In the genomic region with DNA sequence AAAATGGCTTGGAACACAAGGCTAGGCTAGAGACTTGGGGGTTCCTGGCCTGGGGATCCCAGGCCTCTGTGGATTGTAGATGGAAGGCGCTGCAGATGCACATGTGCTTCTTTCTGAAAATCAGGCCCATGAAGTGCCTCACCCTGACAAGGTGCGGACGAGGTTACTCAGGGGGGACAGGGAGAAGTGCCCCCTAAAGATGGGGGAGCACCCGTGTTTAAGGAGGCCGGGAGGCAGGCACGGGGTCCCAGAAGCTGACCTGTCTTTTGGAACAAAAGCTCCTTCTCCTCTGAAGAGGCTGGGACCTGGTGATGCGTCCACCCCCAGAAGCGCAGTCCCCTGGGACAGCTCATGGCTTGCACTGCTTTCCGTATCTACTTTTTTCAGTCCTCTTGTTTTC, we compare ENCODE assay signal across 1 cellular context.
TF ChIP-seq lines count a peak whose summit lies in the region.

No MANE protein-coding gene starts in this region.

TF ChIP-seq in GM23338, 12 proteins besides CTCF, POLR2A, EP300 and RAD21:
- TF ChIP-seq, protein P1, sequence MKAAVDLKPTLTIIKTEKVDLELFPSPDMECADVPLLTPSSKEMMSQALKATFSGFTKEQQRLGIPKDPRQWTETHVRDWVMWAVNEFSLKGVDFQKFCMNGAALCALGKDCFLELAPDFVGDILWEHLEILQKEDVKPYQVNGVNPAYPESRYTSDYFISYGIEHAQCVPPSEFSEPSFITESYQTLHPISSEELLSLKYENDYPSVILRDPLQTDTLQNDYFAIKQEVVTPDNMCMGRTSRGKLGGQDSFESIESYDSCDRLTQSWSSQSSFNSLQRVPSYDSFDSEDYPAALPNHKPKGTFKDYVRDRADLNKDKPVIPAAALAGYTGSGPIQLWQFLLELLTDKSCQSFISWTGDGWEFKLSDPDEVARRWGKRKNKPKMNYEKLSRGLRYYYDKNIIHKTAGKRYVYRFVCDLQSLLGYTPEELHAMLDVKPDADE (IDR thresholded peaks at IDR 0.05) = no peak
- TF ChIP-seq CREB1 (CRISPR knock-in tag; IDR thresholded peaks at IDR 0.05; ENCODE audit: low read depth) (no peak), EZH2phosphoT487 (IDR thresholded peaks at IDR 0.05; ENCODE audit: unreplicated experiment) (no peak), EZH2 (IDR thresholded peaks at IDR 0.05; ENCODE audit: low read depth, unreplicated experiment) (no peak), NANOG (IDR thresholded peaks at IDR 0.05; ENCODE audit: borderline replicate concordance) (no peak), JUNB (IDR thresholded peaks at IDR 0.05; ENCODE audit: unreplicated experiment) (no peak)
- TF ChIP-seq, protein P2, sequence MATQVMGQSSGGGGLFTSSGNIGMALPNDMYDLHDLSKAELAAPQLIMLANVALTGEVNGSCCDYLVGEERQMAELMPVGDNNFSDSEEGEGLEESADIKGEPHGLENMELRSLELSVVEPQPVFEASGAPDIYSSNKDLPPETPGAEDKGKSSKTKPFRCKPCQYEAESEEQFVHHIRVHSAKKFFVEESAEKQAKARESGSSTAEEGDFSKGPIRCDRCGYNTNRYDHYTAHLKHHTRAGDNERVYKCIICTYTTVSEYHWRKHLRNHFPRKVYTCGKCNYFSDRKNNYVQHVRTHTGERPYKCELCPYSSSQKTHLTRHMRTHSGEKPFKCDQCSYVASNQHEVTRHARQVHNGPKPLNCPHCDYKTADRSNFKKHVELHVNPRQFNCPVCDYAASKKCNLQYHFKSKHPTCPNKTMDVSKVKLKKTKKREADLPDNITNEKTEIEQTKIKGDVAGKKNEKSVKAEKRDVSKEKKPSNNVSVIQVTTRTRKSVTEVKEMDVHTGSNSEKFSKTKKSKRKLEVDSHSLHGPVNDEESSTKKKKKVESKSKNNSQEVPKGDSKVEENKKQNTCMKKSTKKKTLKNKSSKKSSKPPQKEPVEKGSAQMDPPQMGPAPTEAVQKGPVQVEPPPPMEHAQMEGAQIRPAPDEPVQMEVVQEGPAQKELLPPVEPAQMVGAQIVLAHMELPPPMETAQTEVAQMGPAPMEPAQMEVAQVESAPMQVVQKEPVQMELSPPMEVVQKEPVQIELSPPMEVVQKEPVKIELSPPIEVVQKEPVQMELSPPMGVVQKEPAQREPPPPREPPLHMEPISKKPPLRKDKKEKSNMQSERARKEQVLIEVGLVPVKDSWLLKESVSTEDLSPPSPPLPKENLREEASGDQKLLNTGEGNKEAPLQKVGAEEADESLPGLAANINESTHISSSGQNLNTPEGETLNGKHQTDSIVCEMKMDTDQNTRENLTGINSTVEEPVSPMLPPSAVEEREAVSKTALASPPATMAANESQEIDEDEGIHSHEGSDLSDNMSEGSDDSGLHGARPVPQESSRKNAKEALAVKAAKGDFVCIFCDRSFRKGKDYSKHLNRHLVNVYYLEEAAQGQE (IDR thresholded peaks at IDR 0.05; ENCODE audit: unreplicated experiment) = no peak
